Comparison of ENCODE assay signal across 1 cellular context in the genomic region with DNA sequence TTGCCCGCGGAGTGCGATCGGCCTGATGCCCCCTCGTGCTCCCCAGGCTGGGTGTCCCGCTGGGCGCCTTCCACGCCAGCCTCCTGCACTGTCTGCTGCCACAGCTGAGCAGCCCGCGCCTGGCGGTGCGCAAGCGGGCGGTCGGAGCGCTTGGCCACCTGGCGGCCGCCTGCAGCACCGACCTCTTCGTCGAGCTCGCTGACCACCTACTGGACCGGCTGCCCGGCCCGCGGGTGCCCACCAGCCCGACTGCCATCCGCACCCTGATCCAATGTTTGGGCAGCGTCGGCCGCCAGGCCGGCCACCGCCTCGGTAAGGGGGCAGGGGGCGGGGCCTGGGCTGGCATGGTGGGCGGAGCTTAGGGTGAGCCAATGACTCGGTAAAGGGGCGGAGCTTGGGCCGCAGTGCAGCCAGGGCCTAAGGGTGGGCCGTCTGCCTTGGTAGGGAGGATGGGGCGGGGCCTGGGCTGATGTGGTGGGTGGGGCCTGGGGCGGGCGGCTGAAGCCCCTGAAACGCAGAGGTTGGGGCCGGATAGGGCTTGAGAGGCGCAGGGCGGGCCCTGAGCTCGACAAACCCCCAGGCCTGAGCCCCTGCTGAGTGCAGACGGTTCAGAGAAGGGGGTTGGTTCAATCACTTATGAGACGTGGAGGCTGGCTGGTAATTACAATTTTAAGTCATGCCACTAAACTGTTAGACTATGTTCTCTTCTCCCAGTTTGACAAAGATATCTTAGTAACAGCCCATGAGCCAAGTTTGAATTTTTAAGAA.
A peak's percentile ranks its signal among the peaks of the same experiment; 100 is the strongest.
TF ChIP-seq lines count a peak whose summit lies in the region.

No MANE protein-coding gene starts in this region.

TF ChIP-seq in HepG2, 621 proteins besides CTCF, POLR2A, EP300 and RAD21 (continued from another document and continues in another):
- TF ChIP-seq, protein P1, sequence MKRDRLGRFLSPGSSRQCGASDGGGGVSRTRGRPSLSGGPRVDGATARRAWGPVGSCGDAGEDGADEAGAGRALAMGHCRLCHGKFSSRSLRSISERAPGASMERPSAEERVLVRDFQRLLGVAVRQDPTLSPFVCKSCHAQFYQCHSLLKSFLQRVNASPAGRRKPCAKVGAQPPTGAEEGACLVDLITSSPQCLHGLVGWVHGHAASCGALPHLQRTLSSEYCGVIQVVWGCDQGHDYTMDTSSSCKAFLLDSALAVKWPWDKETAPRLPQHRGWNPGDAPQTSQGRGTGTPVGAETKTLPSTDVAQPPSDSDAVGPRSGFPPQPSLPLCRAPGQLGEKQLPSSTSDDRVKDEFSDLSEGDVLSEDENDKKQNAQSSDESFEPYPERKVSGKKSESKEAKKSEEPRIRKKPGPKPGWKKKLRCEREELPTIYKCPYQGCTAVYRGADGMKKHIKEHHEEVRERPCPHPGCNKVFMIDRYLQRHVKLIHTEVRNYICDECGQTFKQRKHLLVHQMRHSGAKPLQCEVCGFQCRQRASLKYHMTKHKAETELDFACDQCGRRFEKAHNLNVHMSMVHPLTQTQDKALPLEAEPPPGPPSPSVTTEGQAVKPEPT (CRISPR knock-in tag; IDR thresholded peaks at IDR 0.05; ENCODE audit: low read depth), result no peak
- TF ChIP-seq BHLHE40 (IDR thresholded peaks at IDR 0.05; ENCODE audit: low read length) (no peak), HOXD1 (CRISPR knock-in tag; IDR thresholded peaks at IDR 0.05) (no peak), NRL (CRISPR knock-in tag; IDR thresholded peaks at IDR 0.05; ENCODE audit: borderline replicate concordance) (peak; percentile 78), ZNF552 (CRISPR knock-in tag; IDR thresholded peaks at IDR 0.05; ENCODE audit: borderline replicate concordance) (no peak), ZFP1 (CRISPR knock-in tag; IDR thresholded peaks at IDR 0.05) (0 out of 2 replicates have a peak, but pooled peaks have one; percentile 24), REXO4 (CRISPR knock-in tag; IDR thresholded peaks at IDR 0.05; ENCODE audit: borderline replicate concordance) (no peak), NCOA5 (CRISPR knock-in tag; IDR thresholded peaks at IDR 0.05) (no peak), KAT2B (IDR thresholded peaks at IDR 0.05; ENCODE audit: borderline replicate concordance, low read depth, low read length) (no peak), CREB1 (IDR thresholded peaks at IDR 0.05) (no peak), CREB1 (CRISPR knock-in tag; IDR thresholded peaks at IDR 0.05) (no peak), ZNF251 (CRISPR knock-in tag; IDR thresholded peaks at IDR 0.05) (no peak), CBX1 (IDR thresholded peaks at IDR 0.05; ENCODE audit: low read depth) (no peak), ZNF101 (CRISPR knock-in tag; IDR thresholded peaks at IDR 0.05; ENCODE audit: borderline replicate concordance, low read depth) (no peak), HNRNPK (IDR thresholded peaks at IDR 0.05; ENCODE audit: low read depth, low read length, poor library complexity, severe bottlenecking) (peak; percentile 54), ZFP82 (CRISPR knock-in tag; IDR thresholded peaks at IDR 0.05; ENCODE audit: borderline replicate concordance) (no peak), BCL3 (CRISPR knock-in tag; IDR thresholded peaks at IDR 0.05) (0 out of 2 replicates have a peak, but pooled peaks have one; percentile 17), FOXP4 (CRISPR knock-in tag; IDR thresholded peaks at IDR 0.05) (no peak), ZNF17 (CRISPR knock-in tag; IDR thresholded peaks at IDR 0.05) (no peak), ARHGAP35 (CRISPR knock-in tag; IDR thresholded peaks at IDR 0.05; ENCODE audit: borderline replicate concordance) (no peak), ZNF720 (CRISPR knock-in tag; IDR thresholded peaks at IDR 0.05) (no peak), NCOA2 (CRISPR knock-in tag; IDR thresholded peaks at IDR 0.05) (no peak), SNRNP70 (IDR thresholded peaks at IDR 0.05; ENCODE audit: low read depth, low read length) (no peak), ZFY (CRISPR knock-in tag; IDR thresholded peaks at IDR 0.05) (peak; percentile 71), FLYWCH1 (CRISPR knock-in tag; IDR thresholded peaks at IDR 0.05) (no peak), IKZF4 (CRISPR knock-in tag; IDR thresholded peaks at IDR 0.05; ENCODE audit: borderline replicate concordance, low read depth, not compliant biosample characterization) (no peak), GABPA (IDR thresholded peaks at IDR 0.05; ENCODE audit: low read depth, low read length) (no peak), GABPA (CRISPR knock-in tag; IDR thresholded peaks at IDR 0.05; ENCODE audit: low read depth) (no peak), ONECUT2 (CRISPR knock-in tag; IDR thresholded peaks at IDR 0.05) (no peak), FOXO1 (CRISPR knock-in tag; IDR thresholded peaks at IDR 0.05) (no peak), ZNF260 (CRISPR knock-in tag; IDR thresholded peaks at IDR 0.05; ENCODE audit: borderline replicate concordance, low read depth) (no peak), ZNF18 (CRISPR knock-in tag; IDR thresholded peaks at IDR 0.05; ENCODE audit: insufficient replicate concordance) (no peak), SATB2 (CRISPR knock-in tag; IDR thresholded peaks at IDR 0.05) (no peak), PBX3 (CRISPR knock-in tag; IDR thresholded peaks at IDR 0.05; ENCODE audit: borderline replicate concordance) (no peak), ZNF564 (CRISPR knock-in tag; IDR thresholded peaks at IDR 0.05) (no peak), SRSF1 (optimal IDR thresholded peaks at IDR 0.05; ENCODE audit: low read depth, low read length) (no peak), PAX8 (CRISPR knock-in tag; IDR thresholded peaks at IDR 0.05; ENCODE audit: borderline replicate concordance) (no peak), PREB (CRISPR knock-in tag; IDR thresholded peaks at IDR 0.05) (no peak), FOXJ3 (CRISPR knock-in tag; IDR thresholded peaks at IDR 0.05; ENCODE audit: borderline replicate concordance) (no peak), KLF6 (CRISPR knock-in tag; IDR thresholded peaks at IDR 0.05) (peak; percentile 18; the same call in 1 of the 2 replicates), SP140L (CRISPR knock-in tag; IDR thresholded peaks at IDR 0.05; ENCODE audit: borderline replicate concordance) (no peak), HDAC6 (IDR thresholded peaks at IDR 0.05; ENCODE audit: low read depth, low read length) (no peak), MBNL3 (CRISPR knock-in tag; conservative IDR thresholded peaks at IDR 0.05) (no peak), MIXL1 (CRISPR knock-in tag; IDR thresholded peaks at IDR 0.05) (no peak), ATAD3A (CRISPR knock-in tag; IDR thresholded peaks at IDR 0.05) (no peak)
- TF ChIP-seq, protein P2, sequence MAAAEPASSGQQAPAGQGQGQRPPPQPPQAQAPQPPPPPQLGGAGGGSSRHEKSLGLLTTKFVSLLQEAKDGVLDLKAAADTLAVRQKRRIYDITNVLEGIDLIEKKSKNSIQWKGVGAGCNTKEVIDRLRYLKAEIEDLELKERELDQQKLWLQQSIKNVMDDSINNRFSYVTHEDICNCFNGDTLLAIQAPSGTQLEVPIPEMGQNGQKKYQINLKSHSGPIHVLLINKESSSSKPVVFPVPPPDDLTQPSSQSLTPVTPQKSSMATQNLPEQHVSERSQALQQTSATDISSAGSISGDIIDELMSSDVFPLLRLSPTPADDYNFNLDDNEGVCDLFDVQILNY (CRISPR knock-in tag; conservative IDR thresholded peaks at IDR 0.05), result peak; percentile 69; the same call in 1 of the 2 replicates
- TF ChIP-seq, protein P3, sequence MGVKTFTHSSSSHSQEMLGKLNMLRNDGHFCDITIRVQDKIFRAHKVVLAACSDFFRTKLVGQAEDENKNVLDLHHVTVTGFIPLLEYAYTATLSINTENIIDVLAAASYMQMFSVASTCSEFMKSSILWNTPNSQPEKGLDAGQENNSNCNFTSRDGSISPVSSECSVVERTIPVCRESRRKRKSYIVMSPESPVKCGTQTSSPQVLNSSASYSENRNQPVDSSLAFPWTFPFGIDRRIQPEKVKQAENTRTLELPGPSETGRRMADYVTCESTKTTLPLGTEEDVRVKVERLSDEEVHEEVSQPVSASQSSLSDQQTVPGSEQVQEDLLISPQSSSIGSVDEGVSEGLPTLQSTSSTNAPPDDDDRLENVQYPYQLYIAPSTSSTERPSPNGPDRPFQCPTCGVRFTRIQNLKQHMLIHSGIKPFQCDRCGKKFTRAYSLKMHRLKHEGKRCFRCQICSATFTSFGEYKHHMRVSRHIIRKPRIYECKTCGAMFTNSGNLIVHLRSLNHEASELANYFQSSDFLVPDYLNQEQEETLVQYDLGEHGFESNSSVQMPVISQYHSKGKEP (CRISPR knock-in tag; IDR thresholded peaks at IDR 0.05), result no peak
- TF ChIP-seq, protein P4, sequence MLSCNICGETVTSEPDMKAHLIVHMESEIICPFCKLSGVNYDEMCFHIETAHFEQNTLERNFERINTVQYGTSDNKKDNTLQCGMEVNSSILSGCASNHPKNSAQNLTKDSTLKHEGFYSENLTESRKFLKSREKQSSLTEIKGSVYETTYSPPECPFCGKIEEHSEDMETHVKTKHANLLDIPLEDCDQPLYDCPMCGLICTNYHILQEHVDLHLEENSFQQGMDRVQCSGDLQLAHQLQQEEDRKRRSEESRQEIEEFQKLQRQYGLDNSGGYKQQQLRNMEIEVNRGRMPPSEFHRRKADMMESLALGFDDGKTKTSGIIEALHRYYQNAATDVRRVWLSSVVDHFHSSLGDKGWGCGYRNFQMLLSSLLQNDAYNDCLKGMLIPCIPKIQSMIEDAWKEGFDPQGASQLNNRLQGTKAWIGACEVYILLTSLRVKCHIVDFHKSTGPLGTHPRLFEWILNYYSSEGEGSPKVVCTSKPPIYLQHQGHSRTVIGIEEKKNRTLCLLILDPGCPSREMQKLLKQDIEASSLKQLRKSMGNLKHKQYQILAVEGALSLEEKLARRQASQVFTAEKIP (CRISPR knock-in tag; IDR thresholded peaks at IDR 0.05; ENCODE audit: borderline replicate concordance), result no peak
- TF ChIP-seq, protein P5, sequence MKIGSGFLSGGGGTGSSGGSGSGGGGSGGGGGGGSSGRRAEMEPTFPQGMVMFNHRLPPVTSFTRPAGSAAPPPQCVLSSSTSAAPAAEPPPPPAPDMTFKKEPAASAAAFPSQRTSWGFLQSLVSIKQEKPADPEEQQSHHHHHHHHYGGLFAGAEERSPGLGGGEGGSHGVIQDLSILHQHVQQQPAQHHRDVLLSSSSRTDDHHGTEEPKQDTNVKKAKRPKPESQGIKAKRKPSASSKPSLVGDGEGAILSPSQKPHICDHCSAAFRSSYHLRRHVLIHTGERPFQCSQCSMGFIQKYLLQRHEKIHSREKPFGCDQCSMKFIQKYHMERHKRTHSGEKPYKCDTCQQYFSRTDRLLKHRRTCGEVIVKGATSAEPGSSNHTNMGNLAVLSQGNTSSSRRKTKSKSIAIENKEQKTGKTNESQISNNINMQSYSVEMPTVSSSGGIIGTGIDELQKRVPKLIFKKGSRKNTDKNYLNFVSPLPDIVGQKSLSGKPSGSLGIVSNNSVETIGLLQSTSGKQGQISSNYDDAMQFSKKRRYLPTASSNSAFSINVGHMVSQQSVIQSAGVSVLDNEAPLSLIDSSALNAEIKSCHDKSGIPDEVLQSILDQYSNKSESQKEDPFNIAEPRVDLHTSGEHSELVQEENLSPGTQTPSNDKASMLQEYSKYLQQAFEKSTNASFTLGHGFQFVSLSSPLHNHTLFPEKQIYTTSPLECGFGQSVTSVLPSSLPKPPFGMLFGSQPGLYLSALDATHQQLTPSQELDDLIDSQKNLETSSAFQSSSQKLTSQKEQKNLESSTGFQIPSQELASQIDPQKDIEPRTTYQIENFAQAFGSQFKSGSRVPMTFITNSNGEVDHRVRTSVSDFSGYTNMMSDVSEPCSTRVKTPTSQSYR (CRISPR knock-in tag; IDR thresholded peaks at IDR 0.05; ENCODE audit: borderline replicate concordance), result no peak
